In the genomic region with DNA sequence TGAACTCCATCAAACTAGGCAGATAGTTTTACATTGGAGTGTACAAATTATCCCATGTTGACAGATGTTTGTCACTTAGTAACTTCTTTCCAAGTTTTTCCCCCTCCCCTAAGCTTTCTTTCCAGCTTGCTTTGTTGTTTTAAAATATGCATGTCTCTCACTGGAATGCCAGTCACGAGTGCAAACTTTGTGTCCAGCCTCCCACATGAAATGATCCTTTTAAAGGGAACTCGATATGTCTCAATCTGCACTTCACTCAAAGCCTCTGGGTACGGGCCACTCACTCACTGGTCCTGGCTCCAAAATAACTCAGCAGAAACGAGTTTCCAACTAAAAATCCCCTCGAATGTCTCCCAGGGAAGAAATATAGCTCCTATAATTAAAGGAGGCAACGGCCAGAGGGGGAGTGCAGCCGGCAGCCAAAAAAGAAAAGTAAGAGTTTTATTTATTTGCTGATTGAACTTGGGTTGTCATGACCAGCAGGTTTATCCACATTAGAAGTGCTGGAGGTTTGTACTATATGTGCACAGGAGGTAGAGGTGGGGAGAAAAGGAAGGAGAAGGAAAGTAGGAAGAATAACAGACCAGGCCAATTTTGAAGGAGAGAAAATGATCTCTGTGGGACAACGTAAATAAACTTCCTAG, we compare ENCODE assay signal across 17 cellular contexts. TPM values are rescaled to one million over a fixed set of nuclear protein-coding genes. Genes with fewer than 3 reads are reported as not detected.
DNase-seq lines count a peak whose midpoint lies in the region; ATAC-seq, FAIRE-seq and TF ChIP-seq lines count a peak whose summit lies in the region.
"Had no signal": no experiment of that assay in that cellular context is flagged by ENCODE, and none has a peak within 500 bp of the region (broad histone marks: within the 10 kb centered on the region; RNA-seq: fewer than 3 reads in every experiment).

No MANE protein-coding gene starts in this region.

- in situ Hi-C loops in HepG2 (cut with HindIII; ENCODE audit: extremely low pct_ligation_motif_present, low pct_unique_long_range_greater_than_20kb) (no loop called here), transverse colon (cut with MboI; ENCODE audit: low pct_ligation_motif_present in 1 of 4, low pct_unique_long_range_greater_than_20kb in 1 of 4, low sequenced_read_pairs in 3 of 4) (loop anchor here in 2 of 4 donors (25.0 kb wide), 1 partner anchor 187 kb away; no protein-coding TSS in a partner anchor)

- no peak for TF ChIP-seq CTCF in HepG2 (CRISPR knock-in tag; IDR thresholded peaks at IDR 0.05)
- no peak for TF ChIP-seq CTCF in right lobe of liver (IDR thresholded peaks at IDR 0.05)
- TF ChIP-seq CTCF in neural progenitor cell (IDR thresholded peaks at IDR 0.05): no peak
- TF ChIP-seq CTCF in transverse colon (IDR thresholded peaks at IDR 0.05): no peak

- H3K4me3 ChIP-seq in HepG2 (replicated peaks in 1 of 3; ENCODE audit: insufficient read depth in 1 of 3, low read depth in 2 of 3, low read length in 3 of 3): no peak overlapping the region
- no peak overlapping the region for H3K4me3 ChIP-seq in right lobe of liver
- H3K4me3 ChIP-seq in ectodermal cell (ENCODE audit: insufficient read depth, low read depth, low read length): no peak overlapping the region
- H3K4me3 ChIP-seq in neural progenitor cell: no peak overlapping the region
- H3K4me3 ChIP-seq in transverse colon: no peak overlapping the region
- H3K4me3 ChIP-seq: A549 had no signal

- CTCF ChIA-PET in HepG2 (lab: Yijun Ruan, JAX; ENCODE audit: low intra/inter-chr PET ratio, low total read pairs): no interaction called here

- no peak for ATAC-seq in HepG2
- no peak for ATAC-seq in right lobe of liver
- ATAC-seq in HG02938 (IDR thresholded peaks at IDR 0.05; ENCODE audit: unreplicated experiment): no peak
- ATAC-seq: A549; effector memory CD8-positive, alpha-beta T cell; naive thymus-derived CD8-positive, alpha-beta T cell had no signal

- H3K9me3 Mint-ChIP-seq in neural progenitor cell: no peaks in the 10 kb centered on the region
- H3K9me3 Mint-ChIP-seq: effector memory CD8-positive, alpha-beta T cell had no signal

- TF ChIP-seq EP300 in HepG2 (IDR thresholded peaks at IDR 0.05; ENCODE audit: low read depth in 2 of 2, low read length in 2 of 2): no peak
- TF ChIP-seq EP300 in HepG2 (CRISPR knock-in tag; IDR thresholded peaks at IDR 0.05; ENCODE audit: borderline replicate concordance): no peak
- TF ChIP-seq EP300 in transverse colon (IDR thresholded peaks at IDR 0.05; ENCODE audit: low read depth): no peak

- BruUV-seq in HepG2 (replicated peaks; lab: Mats Ljungman, UMichigan): no TSS peak

- H3K4me2 ChIP-seq in HepG2 (ENCODE audit: low read depth, low read length) (0 out of 2 replicates have a peak overlapping the region, but pooled peaks have one; percentile 69), neural progenitor cell (no peak overlapping the region)
- H3K4me2 ChIP-seq: A549 had no signal

- no peak overlapping the region for H3K4me3 Mint-ChIP-seq in neural progenitor cell
- H3K4me3 Mint-ChIP-seq: CD4-positive, alpha-beta T cell; effector memory CD8-positive, alpha-beta T cell; naive thymus-derived CD8-positive, alpha-beta T cell; T-helper 2 cell treated with Interferon-gamma antibody and Interleukin-4, amounts not matched to agents 5 μg/mL and 100 μg/mL, for 36 hours had no signal

- H3K4me1 Mint-ChIP-seq in neural progenitor cell: peaks cover 35% of the 10 kb centered on the region

- FAIRE-seq in HepG2 (lab: Jason Lieb, UNC): no peak
- FAIRE-seq: A549, bronchial epithelial cell had no signal

- POLR2A ChIA-PET in HepG2 (lab: Yijun Ruan, JAX): no interaction called here

- no peak for TF ChIP-seq POLR2A in HepG2 (IDR thresholded peaks at IDR 0.05; ENCODE audit: insufficient read depth in 1 of 2, low read depth in 2 of 2, low read length in 2 of 2)
- no peak for TF ChIP-seq POLR2A in right lobe of liver (IDR thresholded peaks at IDR 0.05)
- no peak for TF ChIP-seq POLR2A in transverse colon (IDR thresholded peaks at IDR 0.05)

- H3K9me3 ChIP-seq in HepG2 (ENCODE audit: low read length): no peaks in the 10 kb centered on the region
- H3K9me3 ChIP-seq in right lobe of liver: no peaks in the 10 kb centered on the region
- H3K9me3 ChIP-seq in ectodermal cell (ENCODE audit: control insufficient read depth, low read length): no peaks in the 10 kb centered on the region
- H3K9me3 ChIP-seq in neural progenitor cell (ENCODE audit: low read depth): no peaks in the 10 kb centered on the region
- H3K9me3 ChIP-seq in transverse colon: no peaks in the 10 kb centered on the region
- H3K9me3 ChIP-seq: A549 had no signal

- no peak for DNase-seq in HepG2 (ENCODE audit: low spot score)
- no peak for DNase-seq in right lobe of liver
- peak; percentile 27 for DNase-seq in neural progenitor cell (ENCODE audit: low spot score)
- DNase-seq in SHP77 (lab: John Stamatoyannopoulos, UW): no peak
- no peak for DNase-seq in transverse colon
- DNase-seq in NCI-H1105 (lab: John Stamatoyannopoulos, UW): no peak
- DNase-seq: activated CD4-positive, alpha-beta T cell treated with anti-CD3 and anti-CD28 coated beads for 48 hours; activated naive CD4-positive, alpha-beta T cell treated with anti-CD3 and anti-CD28 coated beads, Interleukin-2, amount 50 U/mL, for 16 hours; CD4-positive, alpha-beta T cell; effector memory CD8-positive, alpha-beta T cell; foreskin fibroblast; naive thymus-derived CD8-positive, alpha-beta T cell had no signal

- H3K27me3 ChIP-seq in HepG2 (ENCODE audit: control insufficient read depth in 1 of 2, insufficient read depth in 2 of 2, low read length in 2 of 2): peaks cover 2 to 38% of the 10 kb centered on the region in 2 experiments; a peak in 4 of 5 replicates
- peaks cover 7 to 22% of the 10 kb centered on the region in 2 donors for H3K27me3 ChIP-seq in right lobe of liver
- peaks cover 100% of the 10 kb centered on the region for H3K27me3 ChIP-seq in ectodermal cell (ENCODE audit: control insufficient read depth, insufficient read depth, low read length, poor library complexity, severe bottlenecking)
- H3K27me3 ChIP-seq in neural progenitor cell: peaks cover 100% of the 10 kb centered on the region
- peaks cover 100% of the 10 kb centered on the region for H3K27me3 ChIP-seq in transverse colon

- H3K36me3 ChIP-seq in HepG2 (replicated peaks in 1 of 2; ENCODE audit: control insufficient read depth in 1 of 2, insufficient read depth in 2 of 2, low read length in 2 of 2) (no peaks in the 10 kb centered on the region), right lobe of liver (no peaks in the 10 kb centered on the region), ectodermal cell (ENCODE audit: control insufficient read depth, insufficient read depth, low read length) (no peaks in the 10 kb centered on the region), neural progenitor cell (no peaks in the 10 kb centered on the region), transverse colon (no peaks in the 10 kb centered on the region)

- H3K36me3 Mint-ChIP-seq in neural progenitor cell: peaks cover 5% of the 10 kb centered on the region

- no peak for TF ChIP-seq RAD21 in HepG2 (CRISPR knock-in tag; IDR thresholded peaks at IDR 0.05)

- H3K79me2 ChIP-seq in HepG2 (ENCODE audit: insufficient read depth, low read length) (no peaks in the 10 kb centered on the region), neural progenitor cell (ENCODE audit: low read depth) (no peaks in the 10 kb centered on the region)

- H3K4me1 ChIP-seq in HepG2 (ENCODE audit: insufficient read depth, low read length) (peaks cover 31% of the 10 kb centered on the region), right lobe of liver (no peaks in the 10 kb centered on the region), ectodermal cell (ENCODE audit: control insufficient read depth, insufficient read depth, low read length) (peaks cover 67% of the 10 kb centered on the region), neural progenitor cell (peaks cover 56% of the 10 kb centered on the region), transverse colon (peaks cover 0 to 21% (median 6%) of the 10 kb centered on the region in 4 donors)

- no peak overlapping the region for H3K27ac ChIP-seq in HepG2 (ENCODE audit: extremely low read length, insufficient read depth, low read length)
- no peak overlapping the region for H3K27ac ChIP-seq in right lobe of liver
- H3K27ac ChIP-seq in ectodermal cell (ENCODE audit: insufficient read depth, low read depth, low read length, poor library complexity, severe bottlenecking): peak overlapping the region; percentile 61
- H3K27ac ChIP-seq in neural progenitor cell: no peak overlapping the region
- H3K27ac ChIP-seq in transverse colon: no peak overlapping the region
- H3K27ac ChIP-seq: A549 had no signal

- H3K27ac Mint-ChIP-seq in neural progenitor cell: no peak overlapping the region
- H3K27ac Mint-ChIP-seq: CD4-positive, alpha-beta T cell; effector memory CD8-positive, alpha-beta T cell; naive thymus-derived CD8-positive, alpha-beta T cell; T-helper 2 cell treated with Interferon-gamma antibody and Interleukin-4, amounts not matched to agents 5 μg/mL and 100 μg/mL, for 36 hours had no signal

- peaks cover 58% of the 10 kb centered on the region for H3F3A ChIP-seq in neural progenitor cell (ENCODE audit: low read depth)

- 33% methylated on average over 8 of the region's 8 CpGs for WGBS in HepG2 (ENCODE audit: low lambda C conversion rate)
- WGBS in right lobe of liver (ENCODE audit: insufficient coverage, low coverage, low lambda C conversion rate, missing lambda C conversion rate): 40% methylated on average over 8 of the region's 8 CpGs
- WGBS in ectodermal cell, 2 experiments: 7 to 8% methylated on average over 8 of the region's 8 CpGs
- 22 to 24% methylated on average over 8 of the region's 8 CpGs for WGBS in transverse colon (ENCODE audit: low coverage in 1 of 2), 2 donors

- intact Hi-C loops in HepG2 (cut with micrococcal nuclease; ENCODE audit: unreplicated experiment): no loop called here
- intact Hi-C loops in right lobe of liver (cut with DNase I): no loop called here
- intact Hi-C loops in transverse colon (cut with DNase I; ENCODE audit: low total_unique reads): no loop called here

- H3K27me3 Mint-ChIP-seq in neural progenitor cell (ENCODE audit: insufficient read depth, low read depth): peaks cover 37% of the 10 kb centered on the region

- H4K20me1 ChIP-seq in HepG2 (ENCODE audit: insufficient read depth, low read length): no peaks in the 10 kb centered on the region
- H4K20me1 ChIP-seq in neural progenitor cell (ENCODE audit: low read depth): peaks cover 92% of the 10 kb centered on the region

- H3K9ac ChIP-seq in HepG2 (ENCODE audit: insufficient read depth, low read depth, low read length) (no peak overlapping the region), neural progenitor cell (no peak overlapping the region)

- H2AFZ ChIP-seq in HepG2 (ENCODE audit: low read length) (no peak overlapping the region), neural progenitor cell (replicated peaks) (no peak overlapping the region)

RNA-seq across cellular contexts. Expression of a gene that starts 17.5 kb away (rescaled TPM):
- total RNA-seq in HepG2 (2016; rRNA removed; fragmentation: Illumina TruSeq; extraction: Trizol): 14.0 and 17.1 TPM in 2 replicates
- 4.3 and 4.6 TPM in 2 replicates for total RNA-seq in HepG2 (2016; cell fraction: cytosol; rRNA removed; fragmentation: Illumina TruSeq; extraction: Trizol; ENCODE audit: low read depth)
- 12.7 and 15.6 TPM in 2 replicates for total RNA-seq in HepG2 (2016; cell fraction: insoluble cytoplasmic fraction; rRNA removed; fragmentation: Illumina TruSeq; extraction: Trizol)
- 12.0 and 12.1 TPM in 2 replicates for total RNA-seq in HepG2 (2016; cell fraction: membrane; rRNA removed; fragmentation: Illumina TruSeq; extraction: Trizol)
- 14.7 and 16.7 TPM in 2 replicates for total RNA-seq in HepG2 (2016; cell fraction: nucleus; rRNA removed; fragmentation: Illumina TruSeq; extraction: Trizol)
- 59.7 and 76.5 TPM in 2 replicates for polyA plus RNA-seq in HepG2 (2011; rRNA removed)
- 48.3 and 60.7 TPM in 2 replicates for polyA plus RNA-seq in HepG2 (2011; cell fraction: cytosol; rRNA removed)
- polyA plus RNA-seq in HepG2 (2011; cell fraction: nucleus; rRNA removed): 179 and 207 TPM in 2 replicates
- 28.9 and 65.9 TPM in 2 replicates for polyA plus RNA-seq in HepG2 (2012)
- polyA plus RNA-seq in HepG2 (2016; cell fraction: cytosol; fragmentation: Illumina TruSeq; extraction: Trizol; ENCODE audit: low read depth): 1.4 and 2.1 TPM in 2 replicates
- 16.0 and 19.7 TPM in 2 replicates for polyA plus RNA-seq in HepG2 (2016; cell fraction: insoluble cytoplasmic fraction; fragmentation: Illumina TruSeq; extraction: Trizol; ENCODE audit: low read depth)
- polyA plus RNA-seq in HepG2 (2016; cell fraction: membrane; fragmentation: Illumina TruSeq; extraction: Trizol; ENCODE audit: low read depth): 4.8 and 5.9 TPM in 2 replicates
- polyA plus RNA-seq in HepG2 (2016; cell fraction: nucleus; fragmentation: Illumina TruSeq; extraction: Trizol; ENCODE audit: insufficient read depth, low read depth): 37.8 and 39.6 TPM in 2 replicates
- polyA minus RNA-seq in HepG2 (2011; rRNA and poly(A)+ RNA removed; ENCODE audit: low replicate concordance): 62.1 and 114 TPM in 2 replicates
- polyA minus RNA-seq in HepG2 (2011; cell fraction: cytosol; rRNA and poly(A)+ RNA removed): 46.9 and 57.0 TPM in 2 replicates
- polyA minus RNA-seq in HepG2 (2011; cell fraction: nucleus; rRNA and poly(A)+ RNA removed): 29.7 and 42.6 TPM in 2 replicates
- 10 to 100 TPM in 2 of 6 experiments, 1 to 10 TPM in 4; 5.3 to 12.1 (median 9.4) TPM for total RNA-seq in right lobe of liver
- 140 TPM for polyA plus RNA-seq in ectodermal cell (2013, experiment 1 of 4)
- polyA plus RNA-seq in ectodermal cell (2013, experiment 2 of 4): 135 TPM
- polyA plus RNA-seq in ectodermal cell (2013, experiment 3 of 4): 150 TPM
- polyA plus RNA-seq in ectodermal cell (2013, experiment 4 of 4): 188 TPM
- 9.1 and 21.1 TPM in 2 replicates for total RNA-seq in neural progenitor cell (ENCODE audit: low replicate concordance)
- total RNA-seq in transverse colon: 1 to 10 TPM; 1.5 to 6.2 (median 3.2) TPM
- total RNA-seq: CD4-positive, alpha-beta T cell; naive thymus-derived CD8-positive, alpha-beta T cell had no signal
- polyA plus RNA-seq: naive thymus-derived CD8-positive, alpha-beta T cell had no signal

RNA-seq across cellular contexts. Expression of a gene that starts 19.5 kb away (rescaled TPM):
- total RNA-seq in HepG2 (2016; rRNA removed; fragmentation: Illumina TruSeq; extraction: Trizol): 2.1 and 2.8 TPM in 2 replicates
- 2.5 and 2.7 TPM in 2 replicates for total RNA-seq in HepG2 (2016; cell fraction: cytosol; rRNA removed; fragmentation: Illumina TruSeq; extraction: Trizol; ENCODE audit: low read depth)
- total RNA-seq in HepG2 (2016; cell fraction: insoluble cytoplasmic fraction; rRNA removed; fragmentation: Illumina TruSeq; extraction: Trizol): 0.64 and 1.1 TPM in 2 replicates
- 3.5 and 3.7 TPM in 2 replicates for total RNA-seq in HepG2 (2016; cell fraction: membrane; rRNA removed; fragmentation: Illumina TruSeq; extraction: Trizol)
- 3.5 and 4.9 TPM in 2 replicates for total RNA-seq in HepG2 (2016; cell fraction: nucleus; rRNA removed; fragmentation: Illumina TruSeq; extraction: Trizol)
- polyA plus RNA-seq in HepG2 (2011; rRNA removed): 2.8 and 3.1 TPM in 2 replicates
- 1.1 and 2.4 TPM in 2 replicates for polyA plus RNA-seq in HepG2 (2011; cell fraction: cytosol; rRNA removed)
- polyA plus RNA-seq in HepG2 (2011; cell fraction: nucleus; rRNA removed): 2.9 and 5.9 TPM in 2 replicates
- 5.1 and 7.3 TPM in 2 replicates for polyA plus RNA-seq in HepG2 (2012)
- 3.6 and 4.1 TPM in 2 replicates for polyA plus RNA-seq in HepG2 (2016; cell fraction: cytosol; fragmentation: Illumina TruSeq; extraction: Trizol; ENCODE audit: low read depth)
- polyA plus RNA-seq in HepG2 (2016; cell fraction: insoluble cytoplasmic fraction; fragmentation: Illumina TruSeq; extraction: Trizol; ENCODE audit: low read depth): 0.48 and 2.3 TPM in 2 replicates
- 2.6 and 5.7 TPM in 2 replicates for polyA plus RNA-seq in HepG2 (2016; cell fraction: membrane; fragmentation: Illumina TruSeq; extraction: Trizol; ENCODE audit: low read depth)
- polyA plus RNA-seq in HepG2 (2016; cell fraction: nucleus; fragmentation: Illumina TruSeq; extraction: Trizol; ENCODE audit: insufficient read depth, low read depth): 2.3 and 2.9 TPM in 2 replicates
- polyA minus RNA-seq in HepG2 (2011; rRNA and poly(A)+ RNA removed; ENCODE audit: low replicate concordance): 2.2 and 4.6 TPM in 2 replicates
- polyA minus RNA-seq in HepG2 (2011; cell fraction: cytosol; rRNA and poly(A)+ RNA removed): 2.1 TPM in 1 of 2 replicates, not detected in the other
- polyA minus RNA-seq in HepG2 (2011; cell fraction: nucleus; rRNA and poly(A)+ RNA removed): 27.3 and 33.1 TPM in 2 replicates
- total RNA-seq in right lobe of liver: 1 to 10 TPM; 1.2 to 3.8 (median 2.3) TPM
- polyA plus RNA-seq in ectodermal cell (2013, experiment 1 of 4): 17.0 TPM
- 18.7 TPM for polyA plus RNA-seq in ectodermal cell (2013, experiment 2 of 4)
- polyA plus RNA-seq in ectodermal cell (2013, experiment 3 of 4): 13.3 TPM
- polyA plus RNA-seq in ectodermal cell (2013, experiment 4 of 4): 19.5 TPM
- 8.3 and 9.3 TPM in 2 replicates for total RNA-seq in neural progenitor cell (ENCODE audit: low replicate concordance)
- total RNA-seq in transverse colon: 1 to 10 TPM; 1.2 to 3.7 (median 2.2) TPM
- total RNA-seq: CD4-positive, alpha-beta T cell; naive thymus-derived CD8-positive, alpha-beta T cell had no signal
- polyA plus RNA-seq: naive thymus-derived CD8-positive, alpha-beta T cell had no signal
